17 cellular contexts compared by ENCODE assay signal in the genomic region with DNA sequence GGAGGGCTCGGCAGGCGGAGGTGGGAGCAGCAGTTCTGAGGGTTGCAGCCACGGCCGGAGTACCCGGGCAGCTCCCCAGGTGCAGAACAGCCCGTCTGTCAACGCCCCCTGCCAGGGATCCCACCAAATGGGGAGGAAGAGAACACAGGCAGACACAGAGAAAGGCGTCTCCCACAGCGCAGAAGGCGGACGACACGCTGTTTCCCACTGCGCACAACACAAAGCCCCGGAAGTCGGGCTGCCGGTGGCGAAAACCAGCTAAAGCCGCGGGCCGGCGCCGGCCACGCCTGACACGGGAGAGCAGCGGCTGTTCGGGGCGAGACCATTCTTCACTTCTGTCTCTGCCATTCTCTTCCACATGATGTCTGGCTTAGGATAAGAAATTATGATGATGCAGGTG. TPM values are rescaled to one million over a fixed set of nuclear protein-coding genes. Genes with fewer than 3 reads are reported as not detected.
DNase-seq lines count a peak whose midpoint lies in the region; ATAC-seq and TF ChIP-seq lines count a peak whose summit lies in the region.
"Had no signal": no experiment of that assay in that cellular context is flagged by ENCODE, and none has a peak within 500 bp of the region (broad histone marks: within the 10 kb centered on the region; RNA-seq: fewer than 3 reads in every experiment).

No MANE protein-coding gene starts in this region.

- DNase-seq in activated CD4-positive, alpha-beta T cell treated with anti-CD3 and anti-CD28 coated beads, Interleukin-2, amount 10 ng/mL, durations not matched to agents 24 days and 14 days: no peak
- DNase-seq in activated CD4-positive, alpha-beta T cell treated with anti-CD3 and anti-CD28 coated beads for 4 hours: no peak
- DNase-seq in NCI-H2196 (lab: John Stamatoyannopoulos, UW; ENCODE audit: unreplicated experiment): no peak
- DNase-seq: NCI-H1930, NCI-H82, occipital lobe had no signal

- H3F3A ChIP-seq in Loucy (ENCODE audit: low read depth): no peaks in the 10 kb centered on the region

- no peaks in the 10 kb centered on the region for H3K27me3 Mint-ChIP-seq in activated CD4-positive, alpha-beta T cell treated with anti-CD3 and anti-CD28 coated beads, Interleukin-2, amount 10 ng/mL, durations not matched to agents 24 days and 14 days

- H3K4me1 ChIP-seq in Loucy (ENCODE audit: insufficient read depth, low read length, poor library complexity, severe bottlenecking): peaks cover 9% of the 10 kb centered on the region
- H3K4me1 ChIP-seq: A549 had no signal

- H3K4me1 Mint-ChIP-seq in activated CD4-positive, alpha-beta T cell treated with anti-CD3 and anti-CD28 coated beads, Interleukin-2, amount 10 ng/mL, durations not matched to agents 24 days and 14 days: peaks cover 26% of the 10 kb centered on the region

- no peak overlapping the region for H3K9ac ChIP-seq in Loucy (ENCODE audit: low read depth, low read length, poor library complexity, severe bottlenecking)
- H3K9ac ChIP-seq: KMS-11 had no signal

- peaks cover 50% of the 10 kb centered on the region; the same call in 1 of the 2 replicates for H3K36me3 ChIP-seq in Loucy (ENCODE audit: insufficient read depth, low read length)

- peak overlapping the region; percentile 43 for H3K4me2 ChIP-seq in Loucy (ENCODE audit: low read depth, low read length, poor library complexity, severe bottlenecking)
- H3K4me2 ChIP-seq: A549, KMS-11, smooth muscle cell had no signal

- H3K79me2 ChIP-seq in Loucy (ENCODE audit: insufficient read depth, low read length): peaks cover 13% of the 10 kb centered on the region; the same call in 1 of the 2 replicates

- no peak for ATAC-seq in activated CD4-positive, CD25-positive, alpha-beta regulatory T cell treated with anti-CD3 and anti-CD28 coated beads, Interleukin-2, amount 50 U/mL, for 24 hours
- no peak for ATAC-seq in HG02852 (IDR thresholded peaks at IDR 0.05; ENCODE audit: unreplicated experiment)
- ATAC-seq: A549, esophagus mucosa, Right ventricle myocardium inferior had no signal

- no peaks in the 10 kb centered on the region for H3K9me3 Mint-ChIP-seq in activated CD4-positive, alpha-beta T cell treated with anti-CD3 and anti-CD28 coated beads, Interleukin-2, amount 10 ng/mL, durations not matched to agents 24 days and 14 days

- H3K27ac ChIP-seq in angular gyrus (ENCODE audit: low read depth, low read length) (peak overlapping the region; percentile 40), skin epidermis (peak overlapping the region in 11 of 21 experiments; percentile 11 to 79 (median 53))
- H3K27ac ChIP-seq: A549, KMS-11 had no signal

- H3K27me3 ChIP-seq in Loucy (ENCODE audit: insufficient read depth, low read length, poor library complexity, severe bottlenecking): no peaks in the 10 kb centered on the region
- H3K27me3 ChIP-seq: tibial nerve had no signal

- intact Hi-C loops in activated CD4-positive, alpha-beta T cell treated with anti-CD3 and anti-CD28 coated beads, Interleukin-2, amount 10 ng/mL, durations not matched to agents 24 days and 14 days (cut with micrococcal nuclease): loop anchor here (1.0 to 5.0 kb wide), 2 partner anchors 16 to 50 kb away; no protein-coding TSS in a partner anchor

- peaks cover 18% of the 10 kb centered on the region for H4K20me1 ChIP-seq in Loucy (ENCODE audit: insufficient read depth, low read length, poor library complexity, severe bottlenecking)

- H3K4me3 Mint-ChIP-seq in activated CD4-positive, alpha-beta T cell treated with anti-CD3 and anti-CD28 coated beads, Interleukin-2, amount 10 ng/mL, durations not matched to agents 24 days and 14 days: peak overlapping the region; percentile 58

- no peak for TF ChIP-seq CTCF in Loucy (conservative IDR thresholded peaks at IDR 0.05; ENCODE audit: low read length)

- no peaks in the 10 kb centered on the region for H3K9me2 ChIP-seq in Loucy (replicated peaks; ENCODE audit: low read depth, low read length)

- H3K9me3 ChIP-seq in Loucy (ENCODE audit: insufficient read depth, low read depth, low read length): no peaks in the 10 kb centered on the region
- H3K9me3 ChIP-seq: A549, tibial nerve had no signal

- H2AFZ ChIP-seq in Loucy (ENCODE audit: low read length): no peak overlapping the region

- peaks cover 51% of the 10 kb centered on the region for H3K36me3 Mint-ChIP-seq in activated CD4-positive, alpha-beta T cell treated with anti-CD3 and anti-CD28 coated beads, Interleukin-2, amount 10 ng/mL, durations not matched to agents 24 days and 14 days (ENCODE audit: low read depth)

- H3K27ac Mint-ChIP-seq in activated CD4-positive, alpha-beta T cell treated with anti-CD3 and anti-CD28 coated beads, Interleukin-2, amount 10 ng/mL, durations not matched to agents 24 days and 14 days: peak overlapping the region; percentile 89

- H3K4me3 ChIP-seq in Loucy (ENCODE audit: low read length, poor library complexity, severe bottlenecking) (peak overlapping the region; percentile 24), skin epidermis (no peak overlapping the region)
- H3K4me3 ChIP-seq: A549, smooth muscle cell, tibial nerve had no signal

RNA-seq across cellular contexts. Expression of a gene that starts 31.6 kb away (rescaled TPM):
- 190 and 200 TPM in 2 replicates for total RNA-seq in activated CD4-positive, alpha-beta T cell treated with anti-CD3 and anti-CD28 coated beads, Interleukin-2, amount 10 ng/mL, durations not matched to agents 24 days and 14 days

RNA-seq across cellular contexts. Expression of a gene that starts 45.0 kb away (rescaled TPM):
- total RNA-seq in activated CD4-positive, alpha-beta T cell treated with anti-CD3 and anti-CD28 coated beads, Interleukin-2, amount 10 ng/mL, durations not matched to agents 24 days and 14 days: 20.7 and 21.6 TPM in 2 replicates
